Comparison of ENCODE assay signal across 1 cellular context in the genomic region with DNA sequence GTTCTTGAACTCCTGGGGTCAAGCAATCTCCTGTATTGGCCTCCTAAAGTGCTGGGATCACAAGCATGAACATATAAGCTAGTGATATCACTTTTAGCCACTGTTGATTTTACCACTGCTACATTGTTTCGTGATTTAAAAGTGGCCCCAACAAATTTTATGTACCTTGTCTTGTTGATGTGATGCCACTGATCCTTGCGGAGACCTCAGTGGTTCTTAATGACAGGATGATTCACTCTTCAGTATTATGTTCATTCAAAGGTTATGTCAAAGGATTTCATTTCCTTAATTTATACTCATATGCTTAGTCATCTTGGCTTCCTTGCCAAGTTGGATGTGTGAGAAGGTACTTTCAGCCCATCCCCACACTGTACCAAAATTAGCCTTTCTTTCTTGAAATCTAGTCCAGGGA.
TF ChIP-seq lines count a peak whose summit lies in the region.

No MANE protein-coding gene starts in this region.

TF ChIP-seq in GM12878, 131 proteins besides CTCF, POLR2A, EP300 and RAD21:
- TF ChIP-seq MEF2B (IDR thresholded peaks at IDR 0.05; ENCODE audit: partially characterized antibody, poor library complexity, severe bottlenecking) (no peak), SMC3 (IDR thresholded peaks at IDR 0.05; ENCODE audit: borderline replicate concordance, low read length) (no peak), MEF2A (IDR thresholded peaks at IDR 0.05; ENCODE audit: insufficient read depth, low read depth, low read length) (0 out of 2 replicates have a peak, but pooled peaks have one; percentile 41), SPI1 (IDR thresholded peaks at IDR 0.05; ENCODE audit: borderline replicate concordance, insufficient read depth, low read depth, low read length) (0 out of 2 replicates have a peak, but pooled peaks have one; percentile 8), TCF3 (IDR thresholded peaks at IDR 0.05; ENCODE audit: borderline replicate concordance, insufficient read depth, low read depth, low read length) (no peak), GATAD2B (conservative IDR thresholded peaks at IDR 0.05; ENCODE audit: low read depth) (no peak), NRF1 (conservative IDR thresholded peaks at IDR 0.05; ENCODE audit: low read depth, low read length) (no peak), JUNB (IDR thresholded peaks at IDR 0.05) (peak; percentile 16; the same call in 1 of the 2 replicates), RUNX3 (IDR thresholded peaks at IDR 0.05; ENCODE audit: low read length) (peak; percentile 34), STAT3 (IDR thresholded peaks at IDR 0.05; ENCODE audit: low read depth, low read length) (no peak), NR2C1 (IDR thresholded peaks at IDR 0.05) (no peak), IRF4 (IDR thresholded peaks at IDR 0.05; ENCODE audit: low read depth, low read length) (no peak), POLR2AphosphoS5 (IDR thresholded peaks at IDR 0.05; ENCODE audit: low read length) (no peak), SIX5 (IDR thresholded peaks at IDR 0.05; ENCODE audit: low read depth, low read length, severe bottlenecking) (no peak), MYB (IDR thresholded peaks at IDR 0.05; ENCODE audit: borderline replicate concordance, low read depth, low read length) (no peak), MTA3 (IDR thresholded peaks at IDR 0.05; ENCODE audit: borderline replicate concordance, low read length) (no peak), SUPT20H (IDR thresholded peaks at IDR 0.05; ENCODE audit: borderline replicate concordance, control insufficient read depth, low read depth, low read length) (no peak), ZNF384 (IDR thresholded peaks at IDR 0.05; ENCODE audit: borderline replicate concordance, low read depth, low read length) (no peak)
- TF ChIP-seq, protein P1, sequence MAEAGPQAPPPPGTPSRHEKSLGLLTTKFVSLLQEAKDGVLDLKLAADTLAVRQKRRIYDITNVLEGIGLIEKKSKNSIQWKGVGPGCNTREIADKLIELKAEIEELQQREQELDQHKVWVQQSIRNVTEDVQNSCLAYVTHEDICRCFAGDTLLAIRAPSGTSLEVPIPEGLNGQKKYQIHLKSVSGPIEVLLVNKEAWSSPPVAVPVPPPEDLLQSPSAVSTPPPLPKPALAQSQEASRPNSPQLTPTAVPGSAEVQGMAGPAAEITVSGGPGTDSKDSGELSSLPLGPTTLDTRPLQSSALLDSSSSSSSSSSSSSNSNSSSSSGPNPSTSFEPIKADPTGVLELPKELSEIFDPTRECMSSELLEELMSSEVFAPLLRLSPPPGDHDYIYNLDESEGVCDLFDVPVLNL (IDR thresholded peaks at IDR 0.05; ENCODE audit: low read depth, low read length): no peak
- TF ChIP-seq, protein P2, sequence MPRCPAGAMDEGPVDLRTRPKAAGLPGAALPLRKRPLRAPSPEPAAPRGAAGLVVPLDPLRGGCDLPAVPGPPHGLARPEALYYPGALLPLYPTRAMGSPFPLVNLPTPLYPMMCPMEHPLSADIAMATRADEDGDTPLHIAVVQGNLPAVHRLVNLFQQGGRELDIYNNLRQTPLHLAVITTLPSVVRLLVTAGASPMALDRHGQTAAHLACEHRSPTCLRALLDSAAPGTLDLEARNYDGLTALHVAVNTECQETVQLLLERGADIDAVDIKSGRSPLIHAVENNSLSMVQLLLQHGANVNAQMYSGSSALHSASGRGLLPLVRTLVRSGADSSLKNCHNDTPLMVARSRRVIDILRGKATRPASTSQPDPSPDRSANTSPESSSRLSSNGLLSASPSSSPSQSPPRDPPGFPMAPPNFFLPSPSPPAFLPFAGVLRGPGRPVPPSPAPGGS (IDR thresholded peaks at IDR 0.05; ENCODE audit: borderline replicate concordance, insufficient read depth, low read depth, low read length, poor library complexity, severe bottlenecking): no peak
- TF ChIP-seq, protein P3, sequence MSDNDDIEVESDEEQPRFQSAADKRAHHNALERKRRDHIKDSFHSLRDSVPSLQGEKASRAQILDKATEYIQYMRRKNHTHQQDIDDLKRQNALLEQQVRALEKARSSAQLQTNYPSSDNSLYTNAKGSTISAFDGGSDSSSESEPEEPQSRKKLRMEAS (IDR thresholded peaks at IDR 0.05; ENCODE audit: low read depth, low read length): no peak
- TF ChIP-seq, protein P4, sequence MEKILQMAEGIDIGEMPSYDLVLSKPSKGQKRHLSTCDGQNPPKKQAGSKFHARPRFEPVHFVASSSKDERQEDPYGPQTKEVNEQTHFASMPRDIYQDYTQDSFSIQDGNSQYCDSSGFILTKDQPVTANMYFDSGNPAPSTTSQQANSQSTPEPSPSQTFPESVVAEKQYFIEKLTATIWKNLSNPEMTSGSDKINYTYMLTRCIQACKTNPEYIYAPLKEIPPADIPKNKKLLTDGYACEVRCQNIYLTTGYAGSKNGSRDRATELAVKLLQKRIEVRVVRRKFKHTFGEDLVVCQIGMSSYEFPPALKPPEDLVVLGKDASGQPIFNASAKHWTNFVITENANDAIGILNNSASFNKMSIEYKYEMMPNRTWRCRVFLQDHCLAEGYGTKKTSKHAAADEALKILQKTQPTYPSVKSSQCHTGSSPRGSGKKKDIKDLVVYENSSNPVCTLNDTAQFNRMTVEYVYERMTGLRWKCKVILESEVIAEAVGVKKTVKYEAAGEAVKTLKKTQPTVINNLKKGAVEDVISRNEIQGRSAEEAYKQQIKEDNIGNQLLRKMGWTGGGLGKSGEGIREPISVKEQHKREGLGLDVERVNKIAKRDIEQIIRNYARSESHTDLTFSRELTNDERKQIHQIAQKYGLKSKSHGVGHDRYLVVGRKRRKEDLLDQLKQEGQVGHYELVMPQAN (conservative IDR thresholded peaks at IDR 0.05): no peak
- TF ChIP-seq, protein P5, sequence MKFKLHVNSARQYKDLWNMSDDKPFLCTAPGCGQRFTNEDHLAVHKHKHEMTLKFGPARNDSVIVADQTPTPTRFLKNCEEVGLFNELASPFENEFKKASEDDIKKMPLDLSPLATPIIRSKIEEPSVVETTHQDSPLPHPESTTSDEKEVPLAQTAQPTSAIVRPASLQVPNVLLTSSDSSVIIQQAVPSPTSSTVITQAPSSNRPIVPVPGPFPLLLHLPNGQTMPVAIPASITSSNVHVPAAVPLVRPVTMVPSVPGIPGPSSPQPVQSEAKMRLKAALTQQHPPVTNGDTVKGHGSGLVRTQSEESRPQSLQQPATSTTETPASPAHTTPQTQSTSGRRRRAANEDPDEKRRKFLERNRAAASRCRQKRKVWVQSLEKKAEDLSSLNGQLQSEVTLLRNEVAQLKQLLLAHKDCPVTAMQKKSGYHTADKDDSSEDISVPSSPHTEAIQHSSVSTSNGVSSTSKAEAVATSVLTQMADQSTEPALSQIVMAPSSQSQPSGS (IDR thresholded peaks at IDR 0.05; ENCODE audit: low read length): 0 out of 2 replicates have a peak, but pooled peaks have one; percentile 20
